ENCODE assay signal across 1 cellular context in the genomic region with DNA sequence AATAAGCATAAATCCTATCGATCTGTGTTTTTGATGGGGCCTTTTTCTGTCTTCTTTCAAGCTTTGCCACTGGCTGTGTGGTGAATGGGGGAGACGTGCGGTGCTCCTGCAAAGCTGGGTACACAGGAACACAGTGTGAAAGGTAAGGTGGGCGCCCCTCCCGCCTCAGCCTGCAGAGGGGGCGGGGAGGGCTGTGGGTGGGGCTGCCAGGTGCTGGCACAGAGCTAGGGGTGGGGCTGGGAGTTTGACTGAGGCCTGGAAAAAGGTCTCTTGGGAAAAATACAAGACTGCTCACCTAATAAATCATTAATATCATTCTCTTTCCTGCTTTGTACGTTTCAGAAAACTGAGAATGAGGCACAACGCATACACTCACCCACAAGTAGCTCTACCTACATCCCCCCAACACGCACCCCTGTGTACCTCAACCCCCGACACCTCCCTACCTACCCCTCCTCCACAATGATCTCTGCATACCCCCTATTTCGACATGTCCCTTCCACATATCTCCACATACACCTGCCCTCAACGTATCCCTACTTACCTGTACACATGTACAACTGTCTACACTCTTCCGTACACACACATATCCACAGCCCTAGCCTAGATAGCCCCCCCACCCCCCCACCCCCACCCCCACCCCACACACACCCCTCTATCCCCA.
TF ChIP-seq lines count a peak whose summit lies in the region.

No MANE protein-coding gene starts in this region.

TF ChIP-seq in HEK293, 187 proteins besides CTCF, POLR2A, EP300 and RAD21 (continued from another document):
- TF ChIP-seq, protein P1, sequence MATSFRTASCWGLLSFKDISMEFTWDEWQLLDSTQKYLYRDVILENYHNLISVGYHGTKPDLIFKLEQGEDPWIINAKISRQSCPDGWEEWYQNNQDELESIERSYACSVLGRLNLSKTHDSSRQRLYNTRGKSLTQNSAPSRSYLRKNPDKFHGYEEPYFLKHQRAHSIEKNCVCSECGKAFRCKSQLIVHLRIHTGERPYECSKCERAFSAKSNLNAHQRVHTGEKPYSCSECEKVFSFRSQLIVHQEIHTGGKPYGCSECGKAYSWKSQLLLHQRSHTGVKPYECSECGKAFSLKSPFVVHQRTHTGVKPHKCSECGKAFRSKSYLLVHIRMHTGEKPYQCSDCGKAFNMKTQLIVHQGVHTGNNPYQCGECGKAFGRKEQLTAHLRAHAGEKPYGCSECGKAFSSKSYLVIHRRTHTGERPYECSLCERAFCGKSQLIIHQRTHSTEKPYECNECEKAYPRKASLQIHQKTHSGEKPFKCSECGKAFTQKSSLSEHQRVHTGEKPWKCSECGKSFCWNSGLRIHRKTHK (tag by site-specific recombination; IDR thresholded peaks at IDR 0.05): no peak
- TF ChIP-seq ZEB2 (tag by site-specific recombination; IDR thresholded peaks at IDR 0.05) (no peak), ZNF843 (tag by site-specific recombination; IDR thresholded peaks at IDR 0.05) (no peak), ZFHX2 (tag by site-specific recombination; conservative IDR thresholded peaks at IDR 0.05) (0 out of 2 replicates have a peak, but pooled peaks have one; percentile 19), BCL11A (tag by site-specific recombination; IDR thresholded peaks at IDR 0.05; ENCODE audit: low read depth) (no peak), KLF9 (tag by site-specific recombination; IDR thresholded peaks at IDR 0.05; ENCODE audit: low read depth) (peak; percentile 33; the same call in 1 of the 2 replicates), SP3 (tag by site-specific recombination; IDR thresholded peaks at IDR 0.05) (no peak)
